Comparison of ENCODE assay signal across 1 cellular context in the genomic region with DNA sequence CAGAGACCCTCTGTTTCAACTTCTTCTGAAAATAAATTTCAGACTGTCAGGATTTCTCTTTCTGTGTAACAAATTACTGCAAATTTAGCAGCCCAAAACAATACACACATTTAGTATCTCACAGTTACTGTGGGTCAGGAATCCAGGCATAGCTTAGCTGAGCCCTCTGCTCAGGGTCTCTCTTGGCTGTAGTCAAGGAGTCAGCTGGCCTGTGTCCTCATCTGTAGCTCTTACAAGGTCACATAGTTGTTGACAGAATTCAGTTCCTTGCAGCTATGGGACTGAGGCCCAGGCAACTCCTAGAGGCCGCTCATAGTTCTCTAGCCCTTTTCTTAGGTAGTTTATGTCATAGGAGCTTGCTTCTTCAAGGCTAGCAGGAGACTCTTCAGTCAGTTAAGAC.
TF ChIP-seq lines count a peak whose summit lies in the region.

No MANE protein-coding gene starts in this region.

TF ChIP-seq in H1, 55 proteins besides CTCF, POLR2A, EP300 and RAD21:
- TF ChIP-seq CHD7 (IDR thresholded peaks at IDR 0.05; ENCODE audit: insufficient replicate concordance, low read length), result no peak
- TF ChIP-seq SAP30 (IDR thresholded peaks at IDR 0.05; ENCODE audit: insufficient read depth, insufficient replicate concordance, low read length), result no peak
- TF ChIP-seq HDAC6 (IDR thresholded peaks at IDR 0.05; ENCODE audit: low read depth, low read length), result no peak
- TF ChIP-seq, protein P1, sequence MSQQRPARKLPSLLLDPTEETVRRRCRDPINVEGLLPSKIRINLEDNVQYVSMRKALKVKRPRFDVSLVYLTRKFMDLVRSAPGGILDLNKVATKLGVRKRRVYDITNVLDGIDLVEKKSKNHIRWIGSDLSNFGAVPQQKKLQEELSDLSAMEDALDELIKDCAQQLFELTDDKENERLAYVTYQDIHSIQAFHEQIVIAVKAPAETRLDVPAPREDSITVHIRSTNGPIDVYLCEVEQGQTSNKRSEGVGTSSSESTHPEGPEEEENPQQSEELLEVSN (IDR thresholded peaks at IDR 0.05), result no peak
- no peak for TF ChIP-seq HDAC2 (IDR thresholded peaks at IDR 0.05; ENCODE audit: borderline replicate concordance in 1 of 2, low read depth in 2 of 2, low read length in 2 of 2)
- TF ChIP-seq NANOG (IDR thresholded peaks at IDR 0.05; ENCODE audit: insufficient read depth, low read depth, low read length, poor library complexity, severe bottlenecking), result no peak
- no peak for TF ChIP-seq MAFK (IDR thresholded peaks at IDR 0.05; ENCODE audit: low read depth, low read length)
- no peak for TF ChIP-seq KDM4A (IDR thresholded peaks at IDR 0.05; ENCODE audit: low read depth, low read length, severe bottlenecking)
- no peak for TF ChIP-seq TAF1 (IDR thresholded peaks at IDR 0.05; ENCODE audit: low read depth, low read length)
- no peak for TF ChIP-seq GTF2F1 (IDR thresholded peaks at IDR 0.05; ENCODE audit: borderline replicate concordance, low read depth, low read length)
- no peak for TF ChIP-seq JUND (IDR thresholded peaks at IDR 0.05; ENCODE audit: low read length)
- no peak for TF ChIP-seq SP2 (IDR thresholded peaks at IDR 0.05; ENCODE audit: low read length)
- TF ChIP-seq KDM1A (IDR thresholded peaks at IDR 0.05; ENCODE audit: borderline replicate concordance, low read length), result no peak
- no peak for TF ChIP-seq CHD2 (IDR thresholded peaks at IDR 0.05; ENCODE audit: low read length)
- TF ChIP-seq, protein P2, sequence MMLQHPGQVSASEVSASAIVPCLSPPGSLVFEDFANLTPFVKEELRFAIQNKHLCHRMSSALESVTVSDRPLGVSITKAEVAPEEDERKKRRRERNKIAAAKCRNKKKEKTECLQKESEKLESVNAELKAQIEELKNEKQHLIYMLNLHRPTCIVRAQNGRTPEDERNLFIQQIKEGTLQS (IDR thresholded peaks at IDR 0.05; ENCODE audit: insufficient read depth, low read depth, low read length), result no peak
- TF ChIP-seq CREB1 (IDR thresholded peaks at IDR 0.05), result no peak
- no peak for TF ChIP-seq MAX (IDR thresholded peaks at IDR 0.05)
- TF ChIP-seq TEAD4 (IDR thresholded peaks at IDR 0.05; ENCODE audit: low read depth, low read length), result no peak
- TF ChIP-seq CEBPB (IDR thresholded peaks at IDR 0.05; ENCODE audit: low read depth, low read length), result no peak
- no peak for TF ChIP-seq POLR2AphosphoS5 (IDR thresholded peaks at IDR 0.05; ENCODE audit: low read depth, low read length)
TF ChIP-seq in H1: peak in this region for 0.
